ENCODE assay signal across 8 cellular contexts in the genomic region with DNA sequence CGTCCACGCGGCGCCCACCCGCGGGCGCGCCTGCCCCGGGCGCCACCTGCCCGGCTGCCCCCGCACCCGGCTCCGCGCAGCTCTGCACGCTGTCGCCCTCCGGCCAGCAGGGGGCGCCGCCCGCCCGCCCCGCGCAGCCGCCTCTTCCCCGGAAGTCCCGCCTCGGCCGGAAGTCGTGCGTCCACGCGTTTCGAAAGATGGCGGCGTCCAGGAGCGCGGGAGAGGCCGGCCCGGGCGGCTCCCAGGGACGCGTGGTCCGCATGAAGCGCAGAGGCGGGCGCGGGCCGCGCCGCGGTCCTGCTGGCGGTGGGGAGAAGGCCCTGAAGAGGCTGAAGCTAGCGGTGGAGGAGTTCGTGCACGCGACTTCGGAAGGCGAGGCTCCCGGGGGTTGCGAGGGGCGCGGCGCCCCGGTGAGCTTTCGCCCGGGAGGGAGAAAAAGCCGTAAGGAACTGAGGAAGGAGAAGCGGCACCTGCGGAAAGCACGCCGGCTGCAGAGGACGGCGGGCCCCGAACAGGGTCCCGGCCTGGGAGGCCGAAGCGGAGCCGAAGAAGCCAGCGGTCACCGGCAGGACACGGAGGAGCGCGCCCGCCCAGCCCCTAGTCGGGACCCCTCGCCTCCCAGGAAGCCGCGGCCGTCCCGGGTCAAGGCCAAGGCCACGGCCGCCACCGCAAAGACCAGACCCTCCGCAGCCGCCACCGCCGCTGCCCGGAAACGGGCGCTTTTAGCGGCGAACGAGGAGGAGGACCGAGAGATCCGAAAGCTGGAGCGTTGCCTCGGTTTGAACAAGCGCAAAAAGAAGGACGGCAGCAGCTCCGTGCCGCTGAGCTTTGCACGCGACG. TPM values are rescaled to one million over a fixed set of nuclear protein-coding genes. Genes with fewer than 3 reads are reported as not detected.
DNase-seq lines count a peak whose midpoint lies in the region; ATAC-seq and TF ChIP-seq lines count a peak whose summit lies in the region.

A gene with protein sequence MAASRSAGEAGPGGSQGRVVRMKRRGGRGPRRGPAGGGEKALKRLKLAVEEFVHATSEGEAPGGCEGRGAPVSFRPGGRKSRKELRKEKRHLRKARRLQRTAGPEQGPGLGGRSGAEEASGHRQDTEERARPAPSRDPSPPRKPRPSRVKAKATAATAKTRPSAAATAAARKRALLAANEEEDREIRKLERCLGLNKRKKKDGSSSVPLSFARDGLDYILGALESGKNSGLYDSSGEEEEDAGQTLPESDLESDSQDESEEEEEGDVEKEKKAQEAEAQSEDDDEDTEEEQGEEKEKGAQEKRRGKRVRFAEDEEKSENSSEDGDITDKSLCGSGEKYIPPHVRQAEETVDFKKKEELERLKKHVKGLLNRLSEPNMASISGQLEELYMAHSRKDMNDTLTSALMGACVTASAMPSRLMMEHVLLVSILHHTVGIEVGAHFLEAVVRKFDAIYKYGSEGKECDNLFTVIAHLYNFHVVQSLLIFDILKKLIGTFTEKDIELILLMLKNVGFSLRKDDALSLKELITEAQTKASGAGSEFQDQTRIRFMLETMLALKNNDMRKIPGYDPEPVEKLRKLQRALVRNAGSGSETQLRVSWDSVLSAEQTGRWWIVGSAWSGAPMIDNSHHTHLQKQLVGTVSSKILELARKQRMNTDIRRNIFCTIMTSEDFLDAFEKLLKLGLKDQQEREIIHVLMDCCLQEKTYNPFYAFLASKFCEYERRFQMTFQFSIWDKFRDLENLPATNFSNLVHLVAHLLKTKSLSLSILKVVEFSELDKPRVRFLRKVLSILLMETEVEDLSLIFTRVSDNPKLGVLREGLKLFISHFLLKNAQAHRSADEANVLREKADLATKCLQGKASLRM (plus strand): TSS at position 172 of the 840 bp plus-strand sequence. CDS start 26 bp downstream, at position 198.

- H3K27ac ChIP-seq in C4-2B = peak within 1 kb of the TSS; percentile 81

- peak within 1 kb of the TSS; percentile 92 for H3K4me3 Mint-ChIP-seq in activated CD4-positive, alpha-beta T cell treated with anti-CD3 and anti-CD28 coated beads, Interleukin-2, amount 10 ng/mL, durations not matched to agents 7 days and 5 days

- peak; percentile 87 for TF ChIP-seq POLR2A in GM19193 (IDR thresholded peaks at IDR 0.05; ENCODE audit: extremely low read depth, insufficient read depth, insufficient read length)
- TF ChIP-seq POLR2A in lower leg skin (IDR thresholded peaks at IDR 0.05) = no peak

- peak within 1 kb of the TSS; percentile 80 for H3K4me3 ChIP-seq in lower leg skin (ENCODE audit: low read depth, poor library complexity, severe bottlenecking)

- H3K9me3 Mint-ChIP-seq in activated CD4-positive, alpha-beta T cell treated with anti-CD3 and anti-CD28 coated beads, Interleukin-2, amount 10 ng/mL, durations not matched to agents 7 days and 5 days = no peaks in the 10 kb centered on the region

- POLR2A ChIA-PET in activated CD4-positive, alpha-beta T cell treated with anti-CD3 and anti-CD28 coated beads, Interleukin-2, amount 10 ng/mL, durations not matched to agents 7 days and 5 days (lab: Charles Lee) = interaction anchor here (0.5 kb wide), 1 partner anchor 1272 kb away, joined by 3 read pairs; no protein-coding TSS in a partner anchor

- peak; percentile 61 for ATAC-seq in HG03378 (IDR thresholded peaks at IDR 0.05; ENCODE audit: unreplicated experiment)

- intact Hi-C loops in lower leg skin (cut with DNase I; ENCODE audit: low total_unique reads) = loop anchor here (10.0 kb wide), 1 partner anchor 325 kb away; no protein-coding TSS in a partner anchor

- H3K4me1 Mint-ChIP-seq in activated CD4-positive, alpha-beta T cell treated with anti-CD3 and anti-CD28 coated beads, Interleukin-2, amount 10 ng/mL, durations not matched to agents 7 days and 5 days = peaks cover 31% of the 10 kb centered on the region

- H3K27ac Mint-ChIP-seq in activated CD4-positive, alpha-beta T cell treated with anti-CD3 and anti-CD28 coated beads, Interleukin-2, amount 10 ng/mL, durations not matched to agents 7 days and 5 days = peak within 1 kb of the TSS; percentile 89

- H3K27me3 Mint-ChIP-seq in activated CD4-positive, alpha-beta T cell treated with anti-CD3 and anti-CD28 coated beads, Interleukin-2, amount 10 ng/mL, durations not matched to agents 7 days and 5 days = peaks cover 18% of the 10 kb centered on the region

- CTCF ChIA-PET in activated CD4-positive, alpha-beta T cell treated with anti-CD3 and anti-CD28 coated beads, Interleukin-2, amount 10 ng/mL, durations not matched to agents 7 days and 5 days (lab: Charles Lee) = interaction anchor here (0.6 to 2.8 kb wide), 24 partner anchors 9 to 1155 kb away, joined by 3 to 21 read pairs (median 5); a partner anchor contains a TSS

- peak; percentile 100 for TF ChIP-seq CTCF in C4-2B (conservative IDR thresholded peaks at IDR 0.05)
- TF ChIP-seq CTCF in lower leg skin (IDR thresholded peaks at IDR 0.05) = peak in 1 of 3 donors; percentile 2

- DNase-seq in NCI-H510A treated with DMSO at 0.1 percent for 48 hours (lab: John Stamatoyannopoulos, UW) (peak; percentile 67), dermis blood vessel endothelial cell (peak; percentile 93), lower leg skin (ENCODE audit: low spot score in 2 of 2) (peak; percentile 84 to 97)
- DNase-seq in activated CD4-positive, alpha-beta T cell treated with anti-CD3 and anti-CD28 coated beads, Interleukin-2, amount 10 ng/mL, durations not matched to agents 7 days and 5 days = peak; percentile 90
- DNase-seq in stimulated activated CD4-positive, alpha-beta T cell treated with anti-CD3 and anti-CD28 coated beads, Interleukin-4, amount 100 ng/mL, for 4 hours = peak; percentile 87 to 95

- WGBS in lower leg skin, 2 donors = 0 to 1% methylated on average over 35 to 69 of the region's 115 CpGs

- H3K36me3 Mint-ChIP-seq in activated CD4-positive, alpha-beta T cell treated with anti-CD3 and anti-CD28 coated beads, Interleukin-2, amount 10 ng/mL, durations not matched to agents 7 days and 5 days (ENCODE audit: low read depth) = peaks cover 29% of the 10 kb centered on the region

RNA-seq across cellular contexts. Expression of the gene that starts here (rescaled TPM):
- total RNA-seq in activated CD4-positive, alpha-beta T cell treated with anti-CD3 and anti-CD28 coated beads, Interleukin-2, amount 10 ng/mL, durations not matched to agents 7 days and 5 days = 10 to 100 TPM; 27.2 to 28.6 TPM
- total RNA-seq in dermis blood vessel endothelial cell (20.6 and 23.0 TPM in 2 replicates), lower leg skin (10 to 100 TPM in 3 of 4 donors, 1 to 10 TPM in 1; 9.0 to 26.4 (median 17.4) TPM)

Comparison
In these comparisons a context has a peak if more than half of its experiments do, and no peak if none do; other contexts are left out.
1. Peak in every context shown above with its lines: DNase-seq, ATAC-seq, H3K4me3 ChIP-seq and H3K27ac ChIP-seq.